In genomic region chr16:60225541-60225940, GRCh38 we compare ENCODE assay signal across 27 cellular contexts.
"Had no signal": no experiment of that assay in that cellular context is flagged by ENCODE, and none has a peak within 500 bp of the region (broad histone marks: within the 10 kb centered on the region; RNA-seq: fewer than 3 reads in every experiment).

No MANE protein-coding gene starts in this region.

- H3K27ac Mint-ChIP-seq: activated CD4-positive, alpha-beta memory T cell treated with anti-CD3 and anti-CD28 coated beads for 36 hours; activated CD4-positive, alpha-beta T cell treated with anti-CD3 and anti-CD28 coated beads, Interleukin-2, amount 10 ng/mL, durations not matched to agents 7 days and 5 days; activated naive CD4-positive, alpha-beta T cell treated with anti-CD3 and anti-CD28 coated beads, Interleukin-2, amount 50 U/mL, for 72 hours; activated naive CD8-positive, alpha-beta T cell treated with anti-CD3 and anti-CD28 coated beads, Interleukin-2, amount 50 U/mL, for 24 hours; T-cell had no signal

- ATAC-seq: activated naive CD4-positive, alpha-beta T cell treated with anti-CD3 and anti-CD28 coated beads, Interleukin-2, amount 50 U/mL, for 72 hours; activated naive CD8-positive, alpha-beta T cell treated with anti-CD3 and anti-CD28 coated beads, Interleukin-2, amount 50 U/mL, for 24 hours; activated T-cell treated with anti-CD3 and anti-CD28 coated beads, Interleukin-2, amount 50 U/mL, for 4 hours; body of pancreas; T-cell had no signal

- H3K27ac ChIP-seq: ascending aorta, body of pancreas, SK-N-MC had no signal

- H3K9me3 ChIP-seq: ascending aorta had no signal

- H3K4me1 Mint-ChIP-seq: activated CD4-positive, alpha-beta T cell treated with anti-CD3 and anti-CD28 coated beads, Interleukin-2, amount 10 ng/mL, durations not matched to agents 7 days and 5 days; activated naive CD8-positive, alpha-beta T cell treated with anti-CD3 and anti-CD28 coated beads, Interleukin-2, amount 50 U/mL, for 24 hours; T-cell had no signal

- H3K27me3 ChIP-seq: ascending aorta, body of pancreas had no signal

- H3K36me3 Mint-ChIP-seq: activated CD4-positive, alpha-beta memory T cell treated with anti-CD3 and anti-CD28 coated beads for 36 hours; activated naive CD4-positive, alpha-beta T cell treated with anti-CD3 and anti-CD28 coated beads, Interleukin-2, amount 50 U/mL, for 72 hours; T-cell had no signal

- DNase-seq: activated CD4-positive, alpha-beta memory T cell treated with anti-CD3 and anti-CD28 coated beads for 36 hours; activated CD4-positive, alpha-beta T cell treated with anti-CD3 and anti-CD28 coated beads, Interleukin-2, amount 10 ng/mL, durations not matched to agents 7 days and 5 days; activated CD4-positive, CD25-positive, alpha-beta regulatory T cell; activated CD8-positive, alpha-beta memory T cell treated with anti-CD3 and anti-CD28 coated beads for 24 hours; activated effector memory CD4-positive, alpha-beta T cell treated with anti-CD3 and anti-CD28 coated beads, Interleukin-2, amount 50 U/mL, for 16 hours; activated naive CD4-positive, alpha-beta T cell treated with Interleukin-2 at 50 U/mL for 16 hours; activated naive CD8-positive, alpha-beta T cell treated with anti-CD3 and anti-CD28 coated beads, Interleukin-2, amount 50 U/mL, for 24 hours; activated T-cell treated with anti-CD3 and anti-CD28 coated beads, Interleukin-2, amount 50 U/mL, for 4 hours; amniotic stem cell; body of pancreas; KG1; NCI-H1048; NCI-H1694; NCI-H2029; NCI-H2107; NCI-H2171 treated with DMSO at 0.1 percent for 48 hours; NCI-H226; NCI-H69; SIG-M5; T-cell; T-helper 2 cell; T1000 had no signal

- H3K4me3 ChIP-seq: ascending aorta, body of pancreas, SK-N-MC had no signal

- H3K36me3 ChIP-seq: ascending aorta had no signal

- FAIRE-seq: bronchial epithelial cell, TTC549 had no signal

- H3K27me3 Mint-ChIP-seq: activated CD4-positive, alpha-beta memory T cell treated with anti-CD3 and anti-CD28 coated beads for 36 hours; activated CD4-positive, alpha-beta T cell treated with anti-CD3 and anti-CD28 coated beads, Interleukin-2, amount 10 ng/mL, durations not matched to agents 7 days and 5 days; activated naive CD8-positive, alpha-beta T cell treated with anti-CD3 and anti-CD28 coated beads, Interleukin-2, amount 50 U/mL, for 24 hours; T-cell had no signal

- H3K4me3 Mint-ChIP-seq: activated CD4-positive, alpha-beta memory T cell treated with anti-CD3 and anti-CD28 coated beads for 36 hours; activated CD4-positive, alpha-beta T cell treated with anti-CD3 and anti-CD28 coated beads, Interleukin-2, amount 10 ng/mL, durations not matched to agents 7 days and 5 days; activated naive CD8-positive, alpha-beta T cell treated with anti-CD3 and anti-CD28 coated beads, Interleukin-2, amount 50 U/mL, for 24 hours; activated T-cell treated with anti-CD3 and anti-CD28 coated beads, Interleukin-2, amount 50 U/mL, for 4 hours; T-cell had no signal

- H3K4me1 ChIP-seq: ascending aorta, body of pancreas had no signal
